Comparison of ENCODE assay signal across 25 cellular contexts in the genomic region with DNA sequence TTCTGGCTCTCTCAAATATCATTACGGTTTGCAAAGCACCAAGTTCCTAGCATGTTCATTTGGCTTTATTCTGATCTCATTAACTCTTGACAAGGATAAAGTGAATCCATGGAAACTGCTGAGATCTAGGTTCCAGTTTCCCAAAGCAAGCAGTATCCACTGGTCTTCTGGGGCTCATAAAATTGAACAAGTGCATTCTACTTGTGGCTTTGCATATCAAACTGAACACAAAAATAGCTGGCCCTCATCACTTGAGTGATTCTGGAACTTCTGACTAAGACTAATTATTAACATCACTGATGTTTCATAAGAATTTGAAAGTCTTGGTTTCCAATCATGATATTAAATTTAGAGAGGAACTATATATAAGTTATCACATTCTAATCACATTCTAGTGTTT.
DNase-seq lines count a peak whose midpoint lies in the region; ATAC-seq lines count a peak whose summit lies in the region.
"Had no signal": no experiment of that assay in that cellular context is flagged by ENCODE, and none has a peak within 500 bp of the region (broad histone marks: within the 10 kb centered on the region; RNA-seq: fewer than 3 reads in every experiment).

No MANE protein-coding gene starts in this region.

- ATAC-seq in GM21737 (IDR thresholded peaks at IDR 0.05; ENCODE audit: unreplicated experiment) (peak; percentile 56), HG03159 (IDR thresholded peaks at IDR 0.05; ENCODE audit: unreplicated experiment) (peak; percentile 61)
- ATAC-seq in activated CD4-positive, CD25-positive, alpha-beta regulatory T cell treated with anti-CD3 and anti-CD28 coated beads, Interleukin-2, amount 50 U/mL, for 24 hours, result no peak
- ATAC-seq: K562; left lobe of liver; naive thymus-derived CD4-positive, alpha-beta T cell had no signal

- DNase-seq in NCI-H82 (lab: John Stamatoyannopoulos, UW) (peak; percentile 25), NCI-H82 treated with DMSO at 0.1 percent for 48 hours (lab: John Stamatoyannopoulos, UW; ENCODE audit: unreplicated experiment) (no peak), middle frontal gyrus (ENCODE audit: extremely low spot score, low spot score) (no peak), NCI-H1694 treated with DMSO at 0.1 percent for 48 hours (lab: John Stamatoyannopoulos, UW) (no peak), SW 1271 (lab: John Stamatoyannopoulos, UW) (no peak)
- DNase-seq: 8988T; activated B cell treated with CpG ODN at 0.5 μM for 24 hours; activated CD4-positive, alpha-beta memory T cell treated with anti-CD3 and anti-CD28 coated beads for 36 hours; AML-193; CD8-positive, alpha-beta memory T cell; effector CD4-positive, alpha-beta T cell; foreskin fibroblast; MV-4-11; naive thymus-derived CD4-positive, alpha-beta T cell; NCI-H187 treated with DMSO at 0.1 percent for 48 hours; NCI-H2227 treated with DMSO at 0.1 percent for 48 hours; spleen; stimulated activated CD4-positive, alpha-beta T cell treated with anti-CD3 and anti-CD28 coated beads, Interleukin-4, amount 100 ng/mL, for 24 hours; T-helper 9 cell; transverse colon had no signal

Comparison
In these comparisons a context has a peak if more than half of its experiments do, and no peak if none do; other contexts are left out.
1. ATAC-seq: peak in GM21737 (single experiment) and HG03159 (single experiment); none in activated CD4-positive, CD25-positive, alpha-beta regulatory T cell treated with anti-CD3 and anti-CD28 coated beads, Interleukin-2, amount 50 U/mL, for 24 hours (0 of 2).